In genomic region chr2:68467077-68467960, GRCh38 we compare ENCODE assay signal across 8 cellular contexts.
DNase-seq lines count a peak whose midpoint lies in the region; ATAC-seq, FAIRE-seq and TF ChIP-seq lines count a peak whose summit lies in the region.

APLF (plus strand) TSS chr2:68467585; CDS start chr2:68467732, 147 bp downstream.
FBXO48 (minus strand) TSS chr2:68467294; CDS start chr2:68465145, 2,149 bp downstream.

- no peaks in the 10 kb centered on the region for H3K27me3 Mint-ChIP-seq in nephron (ENCODE audit: low read depth)

- ATAC-seq in stimulated activated naive CD8-positive, alpha-beta T cell treated with anti-CD3 and anti-CD28 coated beads, Interleukin-15, Interleukin-2, amounts not matched to agents 100 U/mL and 50 U/mL, for 24 hours = peak; percentile 97

- FAIRE-seq in G401.6 (lab: Jason Lieb, UNC) = peak; percentile 98

- H3K79me2 ChIP-seq in MM.1S (ENCODE audit: low read length) = peaks cover 12% of the 10 kb centered on the region

- peak within 1 kb of the TSS; percentile 73 to 90 (median 89) for H3K27ac Mint-ChIP-seq in nephron

- H3K9ac ChIP-seq in MM.1S (ENCODE audit: low read length) = peak within 1 kb of the TSS; percentile 82

- H3K4me2 ChIP-seq in MM.1S (ENCODE audit: low read depth, low read length) = peak within 1 kb of the TSS; percentile 80

- no peaks in the 10 kb centered on the region for H3K27me3 ChIP-seq in MM.1S (replicated peaks; ENCODE audit: insufficient read depth, low read length)

- no peak for TF ChIP-seq CTCF in MM.1S (IDR thresholded peaks at IDR 0.05; ENCODE audit: low read length)
- TF ChIP-seq CTCF in nephron (IDR thresholded peaks at IDR 0.05; ENCODE audit: unreplicated experiment in 3 of 3) = no peak

- H2AFZ ChIP-seq in MM.1S (ENCODE audit: low read length) = peak within 1 kb of the TSS; percentile 86

- peak; percentile 99 for DNase-seq in HCEC 1CT
- DNase-seq in MM.1S = peak; percentile 99
- DNase-seq in SHP77 treated with DMSO at 0.1 percent for 48 hours (lab: John Stamatoyannopoulos, UW) = peak; percentile 97
- DNase-seq in activated gamma-delta T cell treated with Interleukin-2 at 50 U/mL for 16 hours = peak; percentile 97
- DNase-seq in fibroblast of the conjunctiva (ENCODE audit: low read depth) = peak; percentile 97
- DNase-seq in stimulated activated naive CD8-positive, alpha-beta T cell treated with anti-CD3 and anti-CD28 coated beads, Interleukin-15, Interleukin-2, amounts not matched to agents 100 U/mL and 50 U/mL, for 24 hours = peak; percentile 98

- no peaks in the 10 kb centered on the region for H3K36me3 ChIP-seq in MM.1S (replicated peaks; ENCODE audit: insufficient read depth, low read length)

- H3K36me3 Mint-ChIP-seq in nephron (ENCODE audit: low read depth) = no peaks in the 10 kb centered on the region

- H3K9me2 ChIP-seq in MM.1S (replicated peaks; ENCODE audit: insufficient read depth, low read length) = no peaks in the 10 kb centered on the region

- H3K27ac ChIP-seq in MM.1S (ENCODE audit: low read length) = peak within 1 kb of the TSS; percentile 69; the same call in 1 of the 2 replicates

- no peaks in the 10 kb centered on the region for H4K20me1 ChIP-seq in MM.1S (ENCODE audit: insufficient read depth, low read length)

- H3K4me1 Mint-ChIP-seq in nephron = peaks cover 12% of the 10 kb centered on the region

- no peaks in the 10 kb centered on the region for H3K9me3 ChIP-seq in MM.1S (replicated peaks; ENCODE audit: insufficient read depth, low read length)

- peaks cover 26% of the 10 kb centered on the region for H3K4me1 ChIP-seq in MM.1S (ENCODE audit: low read length)

- H3K4me3 ChIP-seq in MM.1S (ENCODE audit: low read length) = peak within 1 kb of the TSS; percentile 87

- peak within 1 kb of the TSS; percentile 96 for H3K4me3 Mint-ChIP-seq in nephron

- H3K9me3 Mint-ChIP-seq in nephron = no peaks in the 10 kb centered on the region

- H3F3A ChIP-seq in MM.1S (ENCODE audit: insufficient read depth, low read length) = peaks cover 23% of the 10 kb centered on the region

Comparison
In these comparisons a context has a peak if more than half of its experiments do, and no peak if none do; other contexts are left out.
1. Peak in every context shown above with its lines: DNase-seq, ATAC-seq, H3K4me3 ChIP-seq and H3K27ac ChIP-seq.